ENCODE assay signal across 1 cellular context in genomic region chr3:12286927-12287726, GRCh38.
TF ChIP-seq lines count a peak whose summit lies in the region.

No MANE protein-coding gene starts in this region.

TF ChIP-seq in HepG2, 621 proteins besides CTCF, POLR2A, EP300 and RAD21 (continued from another document and continues in another):
- TF ChIP-seq ZNF687 (CRISPR knock-in tag; IDR thresholded peaks at IDR 0.05) (peak; percentile 64), ZNF124 (CRISPR knock-in tag; IDR thresholded peaks at IDR 0.05) (no peak), ZFYVE20 (CRISPR knock-in tag; IDR thresholded peaks at IDR 0.05; ENCODE audit: borderline replicate concordance, low read depth) (no peak), ZNF607 (CRISPR knock-in tag; IDR thresholded peaks at IDR 0.05; ENCODE audit: borderline replicate concordance) (no peak), ZNF567 (CRISPR knock-in tag; IDR thresholded peaks at IDR 0.05; ENCODE audit: borderline replicate concordance) (0 out of 2 replicates have a peak, but pooled peaks have one; percentile 49), FOSL2 (CRISPR knock-in tag; IDR thresholded peaks at IDR 0.05) (no peak), HNRNPH1 (optimal IDR thresholded peaks at IDR 0.05; ENCODE audit: low read depth, low read length) (no peak), JUN (CRISPR knock-in tag; IDR thresholded peaks at IDR 0.05) (no peak), ZNF839 (CRISPR knock-in tag; IDR thresholded peaks at IDR 0.05; ENCODE audit: borderline replicate concordance) (no peak), ZFAT (CRISPR knock-in tag; conservative IDR thresholded peaks at IDR 0.05) (no peak), ZNF737 (CRISPR knock-in tag; IDR thresholded peaks at IDR 0.05; ENCODE audit: borderline replicate concordance) (no peak), ATF1 (CRISPR knock-in tag; IDR thresholded peaks at IDR 0.05) (no peak), ZNF33B (CRISPR knock-in tag; IDR thresholded peaks at IDR 0.05) (no peak), SMAD1 (CRISPR knock-in tag; IDR thresholded peaks at IDR 0.05; ENCODE audit: borderline replicate concordance, low read depth) (0 out of 2 replicates have a peak, but pooled peaks have one; percentile 34), ZFP36L2 (CRISPR knock-in tag; IDR thresholded peaks at IDR 0.05) (no peak), ZNF350 (CRISPR knock-in tag; IDR thresholded peaks at IDR 0.05; ENCODE audit: borderline replicate concordance, low read depth) (no peak), CHD2 (IDR thresholded peaks at IDR 0.05; ENCODE audit: low read depth, low read length) (no peak), SRSF9 (IDR thresholded peaks at IDR 0.05; ENCODE audit: borderline replicate concordance, insufficient read depth, low read depth, low read length, poor library complexity, severe bottlenecking) (no peak), ZNF652 (CRISPR knock-in tag; IDR thresholded peaks at IDR 0.05; ENCODE audit: borderline replicate concordance, low read depth) (no peak), PPARG (CRISPR knock-in tag; conservative IDR thresholded peaks at IDR 0.05) (no peak), HNF1A (IDR thresholded peaks at IDR 0.05; ENCODE audit: low read depth) (no peak), HNF1A (CRISPR knock-in tag; IDR thresholded peaks at IDR 0.05; ENCODE audit: borderline replicate concordance) (no peak), ETV6 (CRISPR knock-in tag; conservative IDR thresholded peaks at IDR 0.05) (no peak), ZC3H13 (CRISPR knock-in tag; IDR thresholded peaks at IDR 0.05) (no peak), CCAR2 (optimal IDR thresholded peaks at IDR 0.05; ENCODE audit: low read depth, low read length) (no peak), ZNF776 (CRISPR knock-in tag; IDR thresholded peaks at IDR 0.05) (no peak), ZNF576 (CRISPR knock-in tag; IDR thresholded peaks at IDR 0.05) (no peak), MIER3 (CRISPR knock-in tag; IDR thresholded peaks at IDR 0.05; ENCODE audit: borderline replicate concordance) (peak; percentile 52; the same call in 1 of the 2 replicates), ZNF768 (CRISPR knock-in tag; IDR thresholded peaks at IDR 0.05) (0 out of 2 replicates have a peak, but pooled peaks have one; percentile 42), ZNF501 (CRISPR knock-in tag; IDR thresholded peaks at IDR 0.05) (peak; percentile 73), STAT6 (CRISPR knock-in tag; IDR thresholded peaks at IDR 0.05; ENCODE audit: borderline replicate concordance) (no peak), PITX1 (CRISPR knock-in tag; IDR thresholded peaks at IDR 0.05) (no peak), GTF3A (CRISPR knock-in tag; conservative IDR thresholded peaks at IDR 0.05) (no peak), MYNN (CRISPR knock-in tag; IDR thresholded peaks at IDR 0.05; ENCODE audit: low read depth) (no peak), SMAD3 (CRISPR knock-in tag; IDR thresholded peaks at IDR 0.05) (no peak), AHR (CRISPR knock-in tag; IDR thresholded peaks at IDR 0.05) (no peak), HNF4G (IDR thresholded peaks at IDR 0.05; ENCODE audit: borderline replicate concordance, low read depth, low read length) (no peak), HNF4G (CRISPR knock-in tag; IDR thresholded peaks at IDR 0.05; ENCODE audit: borderline replicate concordance, low read depth) (no peak), HMGXB4 (CRISPR knock-in tag; IDR thresholded peaks at IDR 0.05; ENCODE audit: borderline replicate concordance in 1 of 2, low read depth in 1 of 2) (no peak; a peak in 3 of 4 replicates), MEF2D (CRISPR knock-in tag; IDR thresholded peaks at IDR 0.05) (no peak), HHEX (CRISPR knock-in tag; IDR thresholded peaks at IDR 0.05) (no peak), ZNF3 (CRISPR knock-in tag; IDR thresholded peaks at IDR 0.05) (no peak), SMARCE1 (IDR thresholded peaks at IDR 0.05; ENCODE audit: borderline replicate concordance) (no peak), ZKSCAN8 (CRISPR knock-in tag; IDR thresholded peaks at IDR 0.05; ENCODE audit: borderline replicate concordance) (no peak; the same call in 1 of the 2 replicates), KMT2A (CRISPR knock-in tag; IDR thresholded peaks at IDR 0.05) (0 out of 2 replicates have a peak, but pooled peaks have one; percentile 29), RARG (CRISPR knock-in tag; IDR thresholded peaks at IDR 0.05; ENCODE audit: low read depth) (no peak), NRL (CRISPR knock-in tag; IDR thresholded peaks at IDR 0.05; ENCODE audit: borderline replicate concordance) (no peak), ZBTB37 (CRISPR knock-in tag; IDR thresholded peaks at IDR 0.05) (no peak), ZSCAN29 (CRISPR knock-in tag; conservative IDR thresholded peaks at IDR 0.05) (0 out of 2 replicates have a peak, but pooled peaks have one; percentile 17), ZBTB46 (CRISPR knock-in tag; IDR thresholded peaks at IDR 0.05; ENCODE audit: borderline replicate concordance) (no peak), RELA (CRISPR knock-in tag; IDR thresholded peaks at IDR 0.05) (no peak), ZNF33A (CRISPR knock-in tag; IDR thresholded peaks at IDR 0.05; ENCODE audit: borderline replicate concordance) (no peak), ZNF691 (CRISPR knock-in tag; IDR thresholded peaks at IDR 0.05; ENCODE audit: borderline replicate concordance, low read depth) (no peak), CEBPG (CRISPR knock-in tag; IDR thresholded peaks at IDR 0.05) (no peak), ZNF556 (CRISPR knock-in tag; IDR thresholded peaks at IDR 0.05; ENCODE audit: borderline replicate concordance) (no peak; the same call in 1 of the 2 replicates)
